Comparison of ENCODE assay signal across 31 cellular contexts in the genomic region with DNA sequence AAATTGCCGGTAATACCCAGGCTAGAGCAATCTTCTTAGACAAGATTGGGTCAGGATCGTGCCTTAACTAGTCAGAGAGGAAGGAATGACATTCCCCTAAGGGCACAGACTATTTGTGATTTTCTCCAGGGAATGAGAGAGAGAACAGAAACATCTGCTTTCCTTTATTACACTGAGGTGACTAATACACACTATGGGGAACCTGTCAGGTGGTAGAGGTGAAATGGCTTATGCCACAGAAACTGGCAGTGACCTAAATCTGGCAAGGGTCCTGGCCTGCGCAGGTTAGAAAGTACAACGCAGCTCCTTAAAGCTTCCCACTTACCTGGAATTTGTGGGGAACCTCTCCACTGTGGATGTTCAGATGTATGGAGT. TPM values are rescaled to one million over a fixed set of nuclear protein-coding genes. Genes with fewer than 3 reads are reported as not detected.
DNase-seq lines count a peak whose midpoint lies in the region; ATAC-seq and TF ChIP-seq lines count a peak whose summit lies in the region.
"Had no signal": no experiment of that assay in that cellular context is flagged by ENCODE, and none has a peak within 500 bp of the region (broad histone marks: within the 10 kb centered on the region; RNA-seq: fewer than 3 reads in every experiment).

No MANE protein-coding gene starts in this region.

- ATAC-seq in activated CD8-positive, alpha-beta memory T cell treated with anti-CD3 and anti-CD28 coated beads, Interleukin-2, amount 10 ng/mL, durations not matched to agents 7 days and 5 days: no peak
- ATAC-seq in stimulated activated naive B cell treated with anti-CD40 and anti-IgM and Interleukin-4, amounts not matched to agents 10 μg/mL and 1 μg/mL and 100 μg/mL, for 72 hours (replicated peaks): peak; percentile 27 to 34
- ATAC-seq in GM21723 (IDR thresholded peaks at IDR 0.05; ENCODE audit: unreplicated experiment): no peak
- ATAC-seq: gastrocnemius medialis, Right ventricle myocardium inferior had no signal

- H3K27me3 ChIP-seq in esophagus squamous epithelium: no peaks in the 10 kb centered on the region
- no peaks in the 10 kb centered on the region for H3K27me3 ChIP-seq in stomach
- H3K27me3 ChIP-seq: gastrocnemius medialis, ovary, spleen, tibial nerve had no signal

- H3K4me3 Mint-ChIP-seq in activated CD8-positive, alpha-beta memory T cell treated with anti-CD3 and anti-CD28 coated beads, Interleukin-2, amount 10 ng/mL, durations not matched to agents 7 days and 5 days: no peak overlapping the region
- no peak overlapping the region for H3K4me3 Mint-ChIP-seq in T-helper 1 cell treated with Interleukin-12 subunit alpha and Interleukin-12 subunit beta and Interleukin-4 antibody, amounts not matched to agents 30 μg/mL and 1 μg/mL, for 36 hours
- H3K4me3 Mint-ChIP-seq in stimulated activated naive B cell treated with anti-CD40 and anti-IgM and Interleukin-4, amounts not matched to agents 10 μg/mL and 1 μg/mL and 100 μg/mL, for 72 hours: no peak overlapping the region
- H3K4me3 Mint-ChIP-seq: activated CD4-positive, alpha-beta T cell treated with anti-CD3 and anti-CD28 coated beads, Interleukin-2, amount 10 ng/mL, durations not matched to agents 7 days and 5 days; activated naive CD8-positive, alpha-beta T cell treated with anti-CD3 and anti-CD28 coated beads, Interleukin-2, amount 10 ng/mL, durations not matched to agents 7 days and 5 days; CD8-positive, alpha-beta memory T cell; nephron progenitor cell had no signal

- peaks cover 4% of the 10 kb centered on the region for H3K9me3 Mint-ChIP-seq in activated CD8-positive, alpha-beta memory T cell treated with anti-CD3 and anti-CD28 coated beads, Interleukin-2, amount 10 ng/mL, durations not matched to agents 7 days and 5 days (ENCODE audit: low read depth)
- H3K9me3 Mint-ChIP-seq in T-helper 1 cell treated with Interleukin-12 subunit alpha and Interleukin-12 subunit beta and Interleukin-4 antibody, amounts not matched to agents 30 μg/mL and 1 μg/mL, for 36 hours: no peaks in the 10 kb centered on the region
- H3K9me3 Mint-ChIP-seq in stimulated activated naive B cell treated with anti-CD40 and anti-IgM and Interleukin-4, amounts not matched to agents 10 μg/mL and 1 μg/mL and 100 μg/mL, for 72 hours: no peaks in the 10 kb centered on the region
- H3K9me3 Mint-ChIP-seq: activated CD4-positive, alpha-beta T cell treated with anti-CD3 and anti-CD28 coated beads, Interleukin-2, amount 10 ng/mL, durations not matched to agents 7 days and 5 days; activated naive CD8-positive, alpha-beta T cell treated with anti-CD3 and anti-CD28 coated beads, Interleukin-2, amount 10 ng/mL, durations not matched to agents 7 days and 5 days; nephron progenitor cell had no signal

- H3K36me3 Mint-ChIP-seq in activated CD8-positive, alpha-beta memory T cell treated with anti-CD3 and anti-CD28 coated beads, Interleukin-2, amount 10 ng/mL, durations not matched to agents 7 days and 5 days: peaks cover 9% of the 10 kb centered on the region
- H3K36me3 Mint-ChIP-seq in T-helper 1 cell treated with Interleukin-12 subunit alpha and Interleukin-12 subunit beta and Interleukin-4 antibody, amounts not matched to agents 30 μg/mL and 1 μg/mL, for 36 hours (ENCODE audit: low read depth): peaks cover 7% of the 10 kb centered on the region
- no peaks in the 10 kb centered on the region for H3K36me3 Mint-ChIP-seq in stimulated activated naive B cell treated with anti-CD40 and anti-IgM and Interleukin-4, amounts not matched to agents 10 μg/mL and 1 μg/mL and 100 μg/mL, for 72 hours
- H3K36me3 Mint-ChIP-seq: activated naive CD8-positive, alpha-beta T cell treated with anti-CD3 and anti-CD28 coated beads, Interleukin-2, amount 10 ng/mL, durations not matched to agents 7 days and 5 days had no signal

- H3K4me1 ChIP-seq in esophagus squamous epithelium: peaks cover 0 to 31% (median 8%) of the 10 kb centered on the region in 3 donors
- no peaks in the 10 kb centered on the region for H3K4me1 ChIP-seq in stomach
- H3K4me1 ChIP-seq: gastrocnemius medialis, HAP-1, left ventricle myocardium inferior, spleen, tibial nerve had no signal

- DNase-seq in activated CD8-positive, alpha-beta memory T cell treated with anti-CD3 and anti-CD28 coated beads, Interleukin-2, amount 10 ng/mL, durations not matched to agents 7 days and 5 days: no peak
- DNase-seq in activated CD8-positive, alpha-beta memory T cell treated with anti-CD3 and anti-CD28 coated beads, Interleukin-2, amount 50 U/mL, for 48 hours: no peak
- DNase-seq in esophagus squamous epithelium (lab: John Stamatoyannopoulos, UW) (no peak), stomach (no peak), cerebellar cortex (ENCODE audit: low spot score) (no peak)
- DNase-seq in stimulated activated naive B cell treated with anti-CD40 and anti-IgM and Interleukin-4, amounts not matched to agents 10 μg/mL and 1 μg/mL and 100 μg/mL, for 72 hours: no peak
- DNase-seq: activated CD4-positive, alpha-beta T cell treated with anti-CD3 and anti-CD28 coated beads, Interleukin-2, amount 10 ng/mL, durations not matched to agents 7 days and 5 days; activated effector memory CD4-positive, alpha-beta T cell treated with Interleukin-2 at 50 U/mL for 16 hours; activated naive CD8-positive, alpha-beta T cell treated with anti-CD3 and anti-CD28 coated beads, Interleukin-2, amount 10 ng/mL, durations not matched to agents 7 days and 5 days; AML-193; CD8-positive, alpha-beta memory T cell; cerebellar nuclear complex; gastrocnemius medialis; GF-D8; hippocampal formation; left ventricle myocardium inferior; NCI-H1092; NCI-H187 treated with DMSO at 0.1 percent for 48 hours; nephron progenitor cell; ovary; spleen; stimulated activated CD4-positive, alpha-beta T cell treated with anti-CD3 and anti-CD28 coated beads, Interleukin-4, amount 100 ng/mL, for 1 hour; stimulated activated naive CD4-positive, alpha-beta T cell; T-helper 9 cell; WERI-Rb-1 had no signal

- 39 to 50% methylated on average over 4 of the region's 4 CpGs for WGBS in esophagus squamous epithelium, 2 donors
- WGBS in stomach, 5 donors: 90 to 99% (median 93%) methylated on average over 4 of the region's 4 CpGs

- no peak for TF ChIP-seq EP300 in stomach (IDR thresholded peaks at IDR 0.05)

- peaks cover 7% of the 10 kb centered on the region for H3K27me3 Mint-ChIP-seq in activated CD8-positive, alpha-beta memory T cell treated with anti-CD3 and anti-CD28 coated beads, Interleukin-2, amount 10 ng/mL, durations not matched to agents 7 days and 5 days
- peaks cover under 1% of the 10 kb centered on the region for H3K27me3 Mint-ChIP-seq in T-helper 1 cell treated with Interleukin-12 subunit alpha and Interleukin-12 subunit beta and Interleukin-4 antibody, amounts not matched to agents 30 μg/mL and 1 μg/mL, for 36 hours (ENCODE audit: low read depth)
- H3K27me3 Mint-ChIP-seq in stimulated activated naive B cell treated with anti-CD40 and anti-IgM and Interleukin-4, amounts not matched to agents 10 μg/mL and 1 μg/mL and 100 μg/mL, for 72 hours: peaks cover 2 to 14% of the 10 kb centered on the region in 2 donors
- H3K27me3 Mint-ChIP-seq: activated CD4-positive, alpha-beta T cell treated with anti-CD3 and anti-CD28 coated beads, Interleukin-2, amount 10 ng/mL, durations not matched to agents 7 days and 5 days; activated naive CD8-positive, alpha-beta T cell treated with anti-CD3 and anti-CD28 coated beads, Interleukin-2, amount 10 ng/mL, durations not matched to agents 7 days and 5 days; CD8-positive, alpha-beta memory T cell had no signal

- H3K36me3 ChIP-seq in esophagus squamous epithelium: no peaks in the 10 kb centered on the region
- no peaks in the 10 kb centered on the region for H3K36me3 ChIP-seq in stomach
- H3K36me3 ChIP-seq: gastrocnemius medialis, HAP-1, left ventricle myocardium inferior, ovary, spleen, tibial nerve, WERI-Rb-1 had no signal

- peaks cover 26% of the 10 kb centered on the region for H3K4me1 Mint-ChIP-seq in activated CD8-positive, alpha-beta memory T cell treated with anti-CD3 and anti-CD28 coated beads, Interleukin-2, amount 10 ng/mL, durations not matched to agents 7 days and 5 days
- H3K4me1 Mint-ChIP-seq in T-helper 1 cell treated with Interleukin-12 subunit alpha and Interleukin-12 subunit beta and Interleukin-4 antibody, amounts not matched to agents 30 μg/mL and 1 μg/mL, for 36 hours (ENCODE audit: low read depth): peaks cover 20% of the 10 kb centered on the region
- peaks cover 0 to 1% of the 10 kb centered on the region in 2 donors for H3K4me1 Mint-ChIP-seq in stimulated activated naive B cell treated with anti-CD40 and anti-IgM and Interleukin-4, amounts not matched to agents 10 μg/mL and 1 μg/mL and 100 μg/mL, for 72 hours
- H3K4me1 Mint-ChIP-seq: CD8-positive, alpha-beta memory T cell had no signal

- H3K9me3 ChIP-seq in esophagus squamous epithelium (no peaks in the 10 kb centered on the region), stomach (no peaks in the 10 kb centered on the region)
- H3K9me3 ChIP-seq: gastrocnemius medialis, HAP-1, ovary, spleen, tibial nerve had no signal

- no peak overlapping the region for H3K4me3 ChIP-seq in esophagus squamous epithelium
- no peak overlapping the region for H3K4me3 ChIP-seq in stomach
- H3K4me3 ChIP-seq: gastrocnemius medialis, HAP-1, left ventricle myocardium inferior, ovary, spleen, tibial nerve had no signal

- intact Hi-C loops in esophagus squamous epithelium (cut with DNase I): no loop called here
- intact Hi-C loops in stomach (cut with DNase I; ENCODE audit: low total_unique reads): no loop called here

- peak overlapping the region; percentile 79 for H3K27ac Mint-ChIP-seq in activated CD8-positive, alpha-beta memory T cell treated with anti-CD3 and anti-CD28 coated beads, Interleukin-2, amount 10 ng/mL, durations not matched to agents 7 days and 5 days
- H3K27ac Mint-ChIP-seq in T-helper 1 cell treated with Interleukin-12 subunit alpha and Interleukin-12 subunit beta and Interleukin-4 antibody, amounts not matched to agents 30 μg/mL and 1 μg/mL, for 36 hours: peak overlapping the region; percentile 75
- no peak overlapping the region for H3K27ac Mint-ChIP-seq in stimulated activated naive B cell treated with anti-CD40 and anti-IgM and Interleukin-4, amounts not matched to agents 10 μg/mL and 1 μg/mL and 100 μg/mL, for 72 hours
- H3K27ac Mint-ChIP-seq: activated CD4-positive, alpha-beta T cell treated with anti-CD3 and anti-CD28 coated beads, Interleukin-2, amount 10 ng/mL, durations not matched to agents 7 days and 5 days; activated naive CD8-positive, alpha-beta T cell treated with anti-CD3 and anti-CD28 coated beads, Interleukin-2, amount 10 ng/mL, durations not matched to agents 7 days and 5 days; CD8-positive, alpha-beta memory T cell; nephron progenitor cell had no signal

- TF ChIP-seq CTCF in esophagus squamous epithelium (IDR thresholded peaks at IDR 0.05) (no peak), stomach (IDR thresholded peaks at IDR 0.05) (no peak)

- TF ChIP-seq POLR2A in esophagus squamous epithelium (IDR thresholded peaks at IDR 0.05) (no peak), stomach (IDR thresholded peaks at IDR 0.05) (no peak)

- H3K27ac ChIP-seq in esophagus squamous epithelium (peak overlapping the region; percentile 36 to 71 (median 48)), stomach (no peak overlapping the region)
- H3K27ac ChIP-seq: gastrocnemius medialis, HL-60, left ventricle myocardium inferior, ovary, spleen, tibial nerve, WERI-Rb-1 had no signal

- CTCF ChIA-PET in activated CD8-positive, alpha-beta memory T cell treated with anti-CD3 and anti-CD28 coated beads, Interleukin-2, amount 10 ng/mL, durations not matched to agents 7 days and 5 days (lab: Charles Lee): no interaction called here

RNA-seq across cellular contexts. Expression of a gene that starts 16.6 kb away (rescaled TPM):
- 10 to 100 TPM; 15.0 to 30.2 TPM for total RNA-seq in activated CD8-positive, alpha-beta memory T cell treated with anti-CD3 and anti-CD28 coated beads, Interleukin-2, amount 10 ng/mL, durations not matched to agents 7 days and 5 days
- total RNA-seq in esophagus squamous epithelium (100 to 1,000 TPM in 1 of 4 donors, 10 to 100 TPM in 3; 23.0 to 179 (median 45.4) TPM), stomach (100 to 1,000 TPM in 1 of 5 donors, 10 to 100 TPM in 4; 13.6 to 492 (median 53.6) TPM)
- 100 to 1,000 TPM in 1 of 3 donors, 10 to 100 TPM in 2; 30.0 to 396 (median 37.1) TPM for polyA plus RNA-seq in stomach

Comparison
In these comparisons a context has a peak if more than half of its experiments do, and no peak if none do; other contexts are left out.
1. ATAC-seq: peak in stimulated activated naive B cell treated with anti-CD40 and anti-IgM and Interleukin-4, amounts not matched to agents 10 μg/mL and 1 μg/mL and 100 μg/mL, for 72 hours (2 of 2); none in activated CD8-positive, alpha-beta memory T cell treated with anti-CD3 and anti-CD28 coated beads, Interleukin-2, amount 10 ng/mL, durations not matched to agents 7 days and 5 days (single experiment) and GM21723 (single experiment).
2. H3K27ac ChIP-seq: peak in esophagus squamous epithelium (4 of 4); none in stomach (0 of 5).